Comparison of ENCODE assay signal across 16 cellular contexts in genomic region chr13:50762969-50763568, GRCh38.
DNase-seq lines count a peak whose midpoint lies in the region; ATAC-seq, FAIRE-seq and TF ChIP-seq lines count a peak whose summit lies in the region.
"Had no signal": no experiment of that assay in that cellular context is flagged by ENCODE, and none has a peak within 500 bp of the region (broad histone marks: within the 10 kb centered on the region; RNA-seq: fewer than 3 reads in every experiment).

No MANE protein-coding gene starts in this region.

- H3K9ac ChIP-seq in H9 (ENCODE audit: extremely low read depth, insufficient read length, low read length) (no peak overlapping the region), mesendoderm (ENCODE audit: low read length) (no peak overlapping the region), HepG2 (ENCODE audit: insufficient read depth, low read depth, low read length) (no peak overlapping the region)
- H3K9ac ChIP-seq: GM23248 had no signal

- H3K4me2 ChIP-seq in H9 (ENCODE audit: insufficient read depth, insufficient read length, low read length) = no peak overlapping the region
- H3K4me2 ChIP-seq in mesendoderm (ENCODE audit: low read length) = no peak overlapping the region
- H3K4me2 ChIP-seq in HepG2 (ENCODE audit: low read depth, low read length) = no peak overlapping the region

- no peak overlapping the region for H2BK12ac ChIP-seq in H9 (ENCODE audit: insufficient read length, low read depth, low read length)

- H3K4ac ChIP-seq in H9 (ENCODE audit: low read depth, low read length) (no peak overlapping the region), mesendoderm (ENCODE audit: low read depth, low read length) (no peak overlapping the region)

- H3K36me3 Mint-ChIP-seq in H9 (ENCODE audit: insufficient read depth in 1 of 3, low read depth in 3 of 3) = peaks cover 0 to 7% (median 3%) of the 10 kb centered on the region in 3 experiments; a peak in 1 of 7 replicates
- peaks cover 2% of the 10 kb centered on the region for H3K36me3 Mint-ChIP-seq in T-helper 17 cell (ENCODE audit: low read depth)
- H3K36me3 Mint-ChIP-seq in activated T-cell treated with anti-CD3 and anti-CD28 coated beads, Interleukin-2, amount 50 U/mL, for 72 hours (ENCODE audit: insufficient read depth in 2 of 2) = no peaks in the 10 kb centered on the region

- no peak overlapping the region for H2BK15ac ChIP-seq in H9 (ENCODE audit: low read depth, low read length)
- no peak overlapping the region for H2BK15ac ChIP-seq in mesendoderm (replicated peaks; ENCODE audit: low read depth)

- peak overlapping the region; percentile 51; the same call in 1 of the 2 replicates for H3K14ac ChIP-seq in H9 (ENCODE audit: insufficient read depth, low read length)

- H3K4me1 Mint-ChIP-seq in H9 (peaks cover 0 to 2% of the 10 kb centered on the region in 2 experiments; a peak in 1 of 4 replicates), T-helper 17 cell (peaks cover 2% of the 10 kb centered on the region)
- peaks cover 7% of the 10 kb centered on the region for H3K4me1 Mint-ChIP-seq in activated T-cell treated with anti-CD3 and anti-CD28 coated beads, Interleukin-2, amount 50 U/mL, for 72 hours (ENCODE audit: low read depth)

- no peak overlapping the region for H3K4me3 ChIP-seq in mesendoderm (ENCODE audit: low read length)
- H3K4me3 ChIP-seq in lower lobe of right lung = no peak overlapping the region
- H3K4me3 ChIP-seq in effector memory CD4-positive, alpha-beta T cell (ENCODE audit: insufficient read depth, low read depth, low read length, poor library complexity, severe bottlenecking) = no peak overlapping the region
- H3K4me3 ChIP-seq in HepG2 (replicated peaks in 1 of 3; ENCODE audit: insufficient read depth in 1 of 3, low read depth in 2 of 3, low read length in 3 of 3) = no peak overlapping the region
- H3K4me3 ChIP-seq: GM12878, GM23248 had no signal

- H4K20me1 ChIP-seq in H9 (ENCODE audit: control insufficient read depth, insufficient read depth, insufficient read length) (no peaks in the 10 kb centered on the region), HepG2 (ENCODE audit: insufficient read depth, low read length) (no peaks in the 10 kb centered on the region)

- H4K5ac ChIP-seq in H9 (ENCODE audit: insufficient read length, low read depth, low read length) = no peak overlapping the region
- no peak overlapping the region for H4K5ac ChIP-seq in mesendoderm (ENCODE audit: low read length)

- no peak for DNase-seq in H9
- no peak for DNase-seq in T-helper 17 cell
- peak; percentile 36 for DNase-seq in mesendoderm
- no peak for DNase-seq in activated T-cell treated with anti-CD3 and anti-CD28 coated beads, Interleukin-2, amount 50 U/mL, for 72 hours
- DNase-seq in lower lobe of right lung = no peak
- no peak for DNase-seq in effector memory CD4-positive, alpha-beta T cell
- no peak for DNase-seq in HepG2 (ENCODE audit: low spot score)
- DNase-seq: DMS79 treated with DMSO at 0.1 percent for 48 hours; GDM1; GM23248; Kasumi-1; NCI-H187 treated with DMSO at 0.1 percent for 48 hours; NK-92 treated with Interleukin-12 subunit alpha and Interleukin-12 subunit beta, amount 100 ng/mL, for 24 hours; RPMI8226; SIG-M5 had no signal

- POLR2A ChIA-PET in HepG2 (lab: Yijun Ruan, JAX) = no interaction called here

- H3K27me3 Mint-ChIP-seq in H9 (ENCODE audit: low read depth) = peaks cover 3% of the 10 kb centered on the region
- peaks cover 8% of the 10 kb centered on the region for H3K27me3 Mint-ChIP-seq in T-helper 17 cell
- no peaks in the 10 kb centered on the region for H3K27me3 Mint-ChIP-seq in activated T-cell treated with anti-CD3 and anti-CD28 coated beads, Interleukin-2, amount 50 U/mL, for 72 hours (ENCODE audit: low read depth)

- H2AFZ ChIP-seq in H9 (ENCODE audit: low read length) (no peak overlapping the region), HepG2 (ENCODE audit: low read length) (no peak overlapping the region)
- H2AFZ ChIP-seq: GM23248 had no signal

- no peak overlapping the region; a peak in 1 of 7 replicates for H3K27ac Mint-ChIP-seq in H9
- peak overlapping the region; percentile 21 for H3K27ac Mint-ChIP-seq in T-helper 17 cell
- no peak overlapping the region for H3K27ac Mint-ChIP-seq in activated T-cell treated with anti-CD3 and anti-CD28 coated beads, Interleukin-2, amount 50 U/mL, for 72 hours

- no peaks in the 10 kb centered on the region for H3K9me3 ChIP-seq in H9 (ENCODE audit: control insufficient read depth, low read depth, low read length)
- H3K9me3 ChIP-seq in T-helper 17 cell (ENCODE audit: control insufficient read depth, low read length, poor library complexity, severe bottlenecking) = no peaks in the 10 kb centered on the region
- no peaks in the 10 kb centered on the region for H3K9me3 ChIP-seq in lower lobe of right lung
- H3K9me3 ChIP-seq in effector memory CD4-positive, alpha-beta T cell (ENCODE audit: control insufficient read depth, low read length) = no peaks in the 10 kb centered on the region
- no peaks in the 10 kb centered on the region for H3K9me3 ChIP-seq in HepG2 (ENCODE audit: low read length)

- H3K36me3 ChIP-seq in mesendoderm (ENCODE audit: control insufficient read depth, insufficient read depth, low read length) = no peaks in the 10 kb centered on the region
- H3K36me3 ChIP-seq in lower lobe of right lung = no peaks in the 10 kb centered on the region
- H3K36me3 ChIP-seq in effector memory CD4-positive, alpha-beta T cell (ENCODE audit: control insufficient read depth, insufficient read depth, low read length) = no peaks in the 10 kb centered on the region
- 0 out of 5 replicates have a peak, but pooled peaks cover 0 to 3% of the 10 kb centered on the region in 2 experiments for H3K36me3 ChIP-seq in HepG2 (replicated peaks in 1 of 2; ENCODE audit: control insufficient read depth in 1 of 2, insufficient read depth in 2 of 2, low read length in 2 of 2)

- in situ Hi-C loops in HepG2 (cut with HindIII; ENCODE audit: extremely low pct_ligation_motif_present, low pct_unique_long_range_greater_than_20kb) = no loop called here

- H3K27me3 ChIP-seq in H9 (ENCODE audit: insufficient read depth, low read length) (no peaks in the 10 kb centered on the region), mesendoderm (ENCODE audit: insufficient read depth, low read length, poor library complexity) (peaks cover 3% of the 10 kb centered on the region), lower lobe of right lung (ENCODE audit: low read depth) (no peaks in the 10 kb centered on the region), HepG2 (ENCODE audit: control insufficient read depth in 1 of 2, insufficient read depth in 2 of 2, low read length in 2 of 2) (no peaks in the 10 kb centered on the region)
- no peaks in the 10 kb centered on the region for H3K27me3 ChIP-seq in effector memory CD4-positive, alpha-beta T cell (replicated peaks; ENCODE audit: control insufficient read depth, insufficient read depth, low read length, poor library complexity, severe bottlenecking)

- no peaks in the 10 kb centered on the region for H3K23me2 ChIP-seq in H9 (ENCODE audit: insufficient read length, low read depth, low read length, poor library complexity, severe bottlenecking)

- H2AK5ac ChIP-seq in H9 (ENCODE audit: insufficient read length, low read length) (no peak overlapping the region), mesendoderm (ENCODE audit: low read length) (no peak overlapping the region)

- TF ChIP-seq EP300 in HepG2 (IDR thresholded peaks at IDR 0.05; ENCODE audit: low read depth in 2 of 2, low read length in 2 of 2) = no peak
- TF ChIP-seq EP300 in HepG2 (CRISPR knock-in tag; IDR thresholded peaks at IDR 0.05; ENCODE audit: borderline replicate concordance) = no peak

- BruUV-seq in HepG2 (replicated peaks; lab: Mats Ljungman, UMichigan) = no TSS peak

- no peak for TF ChIP-seq RAD21 in HepG2 (CRISPR knock-in tag; IDR thresholded peaks at IDR 0.05)

- FAIRE-seq in HepG2 (lab: Jason Lieb, UNC) = no peak
- FAIRE-seq: GM12878 had no signal

- intact Hi-C loops in lower lobe of right lung (cut with DNase I) = no loop called here
- intact Hi-C loops in HepG2 (cut with micrococcal nuclease; ENCODE audit: unreplicated experiment) = no loop called here

- ATAC-seq in T-helper 17 cell (no peak), lower lobe of right lung (no peak), HepG2 (no peak)
- no peak for ATAC-seq in activated T-cell treated with anti-CD3 and anti-CD28 coated beads, Interleukin-2, amount 50 U/mL, for 72 hours (replicated peaks in 1 of 2)
- ATAC-seq: GM12878 had no signal

- H3K4me3 Mint-ChIP-seq in H9 = no peak overlapping the region
- H3K4me3 Mint-ChIP-seq in T-helper 17 cell = no peak overlapping the region
- no peak overlapping the region for H3K4me3 Mint-ChIP-seq in activated T-cell treated with anti-CD3 and anti-CD28 coated beads, Interleukin-2, amount 50 U/mL, for 72 hours

- no peaks in the 10 kb centered on the region; a peak in 1 of 5 replicates for H3K9me3 Mint-ChIP-seq in H9
- no peaks in the 10 kb centered on the region for H3K9me3 Mint-ChIP-seq in activated T-cell treated with anti-CD3 and anti-CD28 coated beads, Interleukin-2, amount 50 U/mL, for 72 hours

- TF ChIP-seq POLR2A in HepG2 (IDR thresholded peaks at IDR 0.05; ENCODE audit: insufficient read depth in 1 of 2, low read depth in 2 of 2, low read length in 2 of 2) = no peak

- H3K79me2 ChIP-seq in H9 (ENCODE audit: insufficient read depth, low read length) (no peaks in the 10 kb centered on the region), mesendoderm (ENCODE audit: control insufficient read depth, insufficient read depth, low read length) (no peaks in the 10 kb centered on the region), HepG2 (ENCODE audit: insufficient read depth, low read length) (no peaks in the 10 kb centered on the region)

- no peak overlapping the region for H3K27ac ChIP-seq in H9 (ENCODE audit: insufficient read length, low read depth, low read length)
- H3K27ac ChIP-seq in mesendoderm (ENCODE audit: low read depth, low read length) = no peak overlapping the region
- H3K27ac ChIP-seq in lower lobe of right lung = no peak overlapping the region
- no peak overlapping the region for H3K27ac ChIP-seq in effector memory CD4-positive, alpha-beta T cell (ENCODE audit: insufficient read depth, low read length, poor library complexity, severe bottlenecking)
- H3K27ac ChIP-seq in HepG2 (ENCODE audit: extremely low read length, insufficient read depth, low read length) = no peak overlapping the region
- H3K27ac ChIP-seq: GM23248 had no signal

- CTCF ChIA-PET in HepG2 (lab: Yijun Ruan, JAX; ENCODE audit: low intra/inter-chr PET ratio, low total read pairs) = no interaction called here

- H3K56ac ChIP-seq in H9 (ENCODE audit: insufficient read length, low read depth, low read length) (no peak overlapping the region), mesendoderm (ENCODE audit: low read length) (no peak overlapping the region)

- H3T11ph ChIP-seq in H9 (ENCODE audit: low read length) = no peak overlapping the region

- no CpG with 5 or more reads among the region's 4 CpGs for WGBS in H9 (ENCODE audit: extremely low coverage, insufficient read length, low lambda C conversion rate)
- no CpG with 5 or more reads among the region's 4 CpGs for WGBS in mesendoderm (ENCODE audit: extremely low coverage, insufficient coverage, low lambda C conversion rate)
- WGBS in HepG2 (ENCODE audit: low lambda C conversion rate) = 89% methylated on average over 4 of the region's 4 CpGs

- no peaks in the 10 kb centered on the region for H3K4me1 ChIP-seq in H9 (ENCODE audit: insufficient read depth, low read length)
- H3K4me1 ChIP-seq in mesendoderm (ENCODE audit: control insufficient read depth, low read depth, low read length) = no peaks in the 10 kb centered on the region
- H3K4me1 ChIP-seq in lower lobe of right lung = no peaks in the 10 kb centered on the region
- H3K4me1 ChIP-seq in effector memory CD4-positive, alpha-beta T cell (ENCODE audit: control insufficient read depth, insufficient read depth, low read length, poor library complexity, severe bottlenecking) = no peaks in the 10 kb centered on the region
- no peaks in the 10 kb centered on the region for H3K4me1 ChIP-seq in HepG2 (ENCODE audit: insufficient read depth, low read length)

- H2BK5ac ChIP-seq in H9 (ENCODE audit: insufficient read length, low read length) = no peak overlapping the region
- H2BK5ac ChIP-seq in mesendoderm (ENCODE audit: low read length) = no peak overlapping the region

- TF ChIP-seq CTCF in H9 (conservative IDR thresholded peaks at IDR 0.05) = no peak
- TF ChIP-seq CTCF in lower lobe of right lung (IDR thresholded peaks at IDR 0.05) = no peak
- no peak for TF ChIP-seq CTCF in HepG2 (CRISPR knock-in tag; IDR thresholded peaks at IDR 0.05)

- H3K79me1 ChIP-seq in H9 (ENCODE audit: insufficient read depth, low read depth, low read length, poor library complexity, severe bottlenecking) (no peaks in the 10 kb centered on the region), mesendoderm (ENCODE audit: low read length) (no peaks in the 10 kb centered on the region)

- no peak overlapping the region for H4K8ac ChIP-seq in H9 (replicated peaks; ENCODE audit: insufficient read length, low read depth, low read length)
- H4K8ac ChIP-seq in mesendoderm (ENCODE audit: low read depth, low read length) = no peak overlapping the region

- H2BK120ac ChIP-seq in H9 (ENCODE audit: low read depth, low read length, poor library complexity, severe bottlenecking) = no peak overlapping the region
- H2BK120ac ChIP-seq in mesendoderm (ENCODE audit: low read depth, low read length) = no peak overlapping the region

- H3K18ac ChIP-seq in H9 (ENCODE audit: insufficient read length, low read depth, low read length) (no peak overlapping the region), mesendoderm (ENCODE audit: low read length) (no peak overlapping the region)

- H4K91ac ChIP-seq in H9 (ENCODE audit: insufficient read length, low read depth, low read length) = no peak overlapping the region

- no peak overlapping the region for H2BK20ac ChIP-seq in H9 (ENCODE audit: low read depth, low read length, poor library complexity, severe bottlenecking)

- H3K23ac ChIP-seq in H9 (ENCODE audit: insufficient read length, low read depth, low read length) = no peak overlapping the region
- no peak overlapping the region for H3K23ac ChIP-seq in mesendoderm (ENCODE audit: low read length)
